ENCODE assay signal across 17 cellular contexts in the genomic region with DNA sequence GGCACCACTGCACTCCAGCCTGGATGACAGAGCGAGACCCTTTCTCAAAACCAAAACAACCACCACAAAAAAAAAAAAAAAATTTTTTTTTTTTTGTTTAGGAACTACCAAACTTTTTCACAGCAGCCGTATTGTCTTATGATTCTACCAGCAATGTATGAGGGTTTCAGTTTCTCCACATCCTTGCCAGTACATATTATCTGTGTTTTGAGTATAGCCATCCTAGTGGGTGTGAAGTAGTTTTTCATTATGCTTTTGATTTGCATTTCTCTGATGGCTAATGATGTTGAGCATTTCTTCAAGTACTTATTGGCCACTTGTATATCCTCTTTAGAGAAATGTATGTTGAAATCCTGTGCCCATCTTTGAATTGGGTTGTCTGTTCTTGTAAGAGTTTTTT. TPM values are rescaled to one million over a fixed set of nuclear protein-coding genes. Genes with fewer than 3 reads are reported as not detected.
DNase-seq lines count a peak whose midpoint lies in the region; ATAC-seq and FAIRE-seq lines count a peak whose summit lies in the region.
"Had no signal": no experiment of that assay in that cellular context is flagged by ENCODE, and none has a peak within 500 bp of the region (broad histone marks: within the 10 kb centered on the region; RNA-seq: fewer than 3 reads in every experiment).

No MANE protein-coding gene starts in this region.

- peak; percentile 51 for FAIRE-seq in GM18507 (lab: Jason Lieb, UNC)
- FAIRE-seq: A204.1 had no signal

- H3K4me3 Mint-ChIP-seq in activated naive CD4-positive, alpha-beta T cell treated with anti-CD3 and anti-CD28 coated beads for 36 hours: no peak overlapping the region
- no peak overlapping the region for H3K4me3 Mint-ChIP-seq in IgD-negative memory B cell
- no peak overlapping the region for H3K4me3 Mint-ChIP-seq in naive thymus-derived CD4-positive, alpha-beta T cell
- no peak overlapping the region for H3K4me3 Mint-ChIP-seq in activated CD4-positive, alpha-beta T cell treated with anti-CD3 and anti-CD28 coated beads for 36 hours

- H3K27me3 Mint-ChIP-seq in activated naive CD4-positive, alpha-beta T cell treated with anti-CD3 and anti-CD28 coated beads for 36 hours (ENCODE audit: low read depth): no peaks in the 10 kb centered on the region
- no peaks in the 10 kb centered on the region for H3K27me3 Mint-ChIP-seq in IgD-negative memory B cell
- H3K27me3 Mint-ChIP-seq in naive thymus-derived CD4-positive, alpha-beta T cell: no peaks in the 10 kb centered on the region
- H3K27me3 Mint-ChIP-seq in activated CD4-positive, alpha-beta T cell treated with anti-CD3 and anti-CD28 coated beads for 36 hours: no peaks in the 10 kb centered on the region

- no peak overlapping the region for H3K4me3 ChIP-seq in naive thymus-derived CD4-positive, alpha-beta T cell (ENCODE audit: low read length)

- no peak for ATAC-seq in naive thymus-derived CD4-positive, alpha-beta T cell
- ATAC-seq in activated CD4-positive, alpha-beta T cell treated with anti-CD3 and anti-CD28 coated beads for 36 hours: no peak

- DNase-seq in activated naive CD4-positive, alpha-beta T cell treated with anti-CD3 and anti-CD28 coated beads for 36 hours: no peak
- no peak for DNase-seq in activated naive CD4-positive, alpha-beta T cell treated with Interleukin-2 at 50 U/mL for 16 hours
- DNase-seq in GM18507 (ENCODE audit: extremely low spot score, insufficient read length, low read depth): no peak
- DNase-seq in naive thymus-derived CD4-positive, alpha-beta T cell: no peak
- DNase-seq in amniotic stem cell (lab: John Stamatoyannopoulos, UW): no peak
- no peak for DNase-seq in activated CD4-positive, alpha-beta T cell treated with anti-CD3 and anti-CD28 coated beads for 36 hours
- DNase-seq in activated CD4-positive, alpha-beta T cell treated with anti-CD3 and anti-CD28 coated beads for 4 hours: no peak
- DNase-seq: DMS79, GOT3, NCI-H1436, NCI-H1930, NCI-H226, NCI-H524, SHP77, SK-N-SH had no signal

- H3K4me1 ChIP-seq in naive thymus-derived CD4-positive, alpha-beta T cell (ENCODE audit: control insufficient read depth in 2 of 2, insufficient read depth in 2 of 2, low read length in 2 of 2): peaks cover 6 to 7% of the 10 kb centered on the region in 2 donors

- H3K36me3 ChIP-seq in naive thymus-derived CD4-positive, alpha-beta T cell (ENCODE audit: control insufficient read depth in 2 of 3, insufficient read depth in 3 of 3, low read length in 3 of 3): peaks cover 0 to 13% (median 4%) of the 10 kb centered on the region in 3 experiments

- intact Hi-C loops in activated naive CD4-positive, alpha-beta T cell treated with anti-CD3 and anti-CD28 coated beads for 36 hours (cut with micrococcal nuclease): no loop called here
- intact Hi-C loops in naive thymus-derived CD4-positive, alpha-beta T cell (cut with micrococcal nuclease): no loop called here
- intact Hi-C loops in activated CD4-positive, alpha-beta T cell treated with anti-CD3 and anti-CD28 coated beads for 36 hours (cut with DNase I, micrococcal nuclease): no loop called here

- H3K27ac Mint-ChIP-seq in activated naive CD4-positive, alpha-beta T cell treated with anti-CD3 and anti-CD28 coated beads for 36 hours: peak overlapping the region; percentile 61
- H3K27ac Mint-ChIP-seq in IgD-negative memory B cell: peak overlapping the region in 2 of 3 donors; percentile 39 to 46
- peak overlapping the region in 7 of 9 donors; percentile 18 to 77 (median 66) for H3K27ac Mint-ChIP-seq in naive thymus-derived CD4-positive, alpha-beta T cell
- H3K27ac Mint-ChIP-seq in activated CD4-positive, alpha-beta T cell treated with anti-CD3 and anti-CD28 coated beads for 36 hours: no peak overlapping the region

- no peaks in the 10 kb centered on the region for H3K27me3 ChIP-seq in naive thymus-derived CD4-positive, alpha-beta T cell (ENCODE audit: control insufficient read depth in 2 of 2, insufficient read depth in 2 of 2, low read length in 2 of 2)

- no peaks in the 10 kb centered on the region for H3K9me3 ChIP-seq in naive thymus-derived CD4-positive, alpha-beta T cell (ENCODE audit: control insufficient read depth in 2 of 3, low read length in 3 of 3)
- H3K9me3 ChIP-seq: SK-N-SH had no signal

- H3K36me3 Mint-ChIP-seq in activated naive CD4-positive, alpha-beta T cell treated with anti-CD3 and anti-CD28 coated beads for 36 hours (ENCODE audit: low read depth): peaks cover 15% of the 10 kb centered on the region
- H3K36me3 Mint-ChIP-seq in IgD-negative memory B cell: peaks cover 7% of the 10 kb centered on the region
- H3K36me3 Mint-ChIP-seq in naive thymus-derived CD4-positive, alpha-beta T cell: peaks cover 9 to 32% (median 19%) of the 10 kb centered on the region in 5 donors
- H3K36me3 Mint-ChIP-seq in activated CD4-positive, alpha-beta T cell treated with anti-CD3 and anti-CD28 coated beads for 36 hours (ENCODE audit: low read depth): peaks cover 17% of the 10 kb centered on the region

- POLR2A ChIA-PET in naive thymus-derived CD4-positive, alpha-beta T cell (lab: Charles Lee): interaction anchor here (0.6 to 1.0 kb wide), 2 partner anchors 13 to 14 kb away, joined by 5 to 7 read pairs; no protein-coding TSS in a partner anchor
- POLR2A ChIA-PET in activated CD4-positive, alpha-beta T cell treated with anti-CD3 and anti-CD28 coated beads for 36 hours (lab: Charles Lee): no interaction called here

- CTCF ChIA-PET in activated naive CD4-positive, alpha-beta T cell treated with anti-CD3 and anti-CD28 coated beads for 36 hours (lab: Charles Lee): interaction anchor here (0.6 to 1.3 kb wide), 3 partner anchors 17 to 78 kb away, joined by 3 to 4 read pairs (median 3); no protein-coding TSS in a partner anchor
- CTCF ChIA-PET in naive thymus-derived CD4-positive, alpha-beta T cell (lab: Charles Lee): interaction anchor here (0.6 to 0.7 kb wide), 2 partner anchors 19 to 51 kb away, joined by 3 to 4 read pairs; no protein-coding TSS in a partner anchor
- CTCF ChIA-PET in activated CD4-positive, alpha-beta T cell treated with anti-CD3 and anti-CD28 coated beads for 36 hours (lab: Charles Lee): no interaction called here

- H3K9me3 Mint-ChIP-seq in activated naive CD4-positive, alpha-beta T cell treated with anti-CD3 and anti-CD28 coated beads for 36 hours: no peaks in the 10 kb centered on the region
- H3K9me3 Mint-ChIP-seq in IgD-negative memory B cell: no peaks in the 10 kb centered on the region
- H3K9me3 Mint-ChIP-seq in naive thymus-derived CD4-positive, alpha-beta T cell: no peaks in the 10 kb centered on the region
- no peaks in the 10 kb centered on the region for H3K9me3 Mint-ChIP-seq in activated CD4-positive, alpha-beta T cell treated with anti-CD3 and anti-CD28 coated beads for 36 hours (ENCODE audit: low read depth)

- peaks cover 10% of the 10 kb centered on the region for H3K4me1 Mint-ChIP-seq in activated naive CD4-positive, alpha-beta T cell treated with anti-CD3 and anti-CD28 coated beads for 36 hours (ENCODE audit: low read depth)
- H3K4me1 Mint-ChIP-seq in IgD-negative memory B cell: no peaks in the 10 kb centered on the region
- H3K4me1 Mint-ChIP-seq in naive thymus-derived CD4-positive, alpha-beta T cell: peaks cover 3 to 27% (median 17%) of the 10 kb centered on the region in 7 donors
- H3K4me1 Mint-ChIP-seq in activated CD4-positive, alpha-beta T cell treated with anti-CD3 and anti-CD28 coated beads for 36 hours: peaks cover 9% of the 10 kb centered on the region

- no peak overlapping the region for H3K27ac ChIP-seq in naive thymus-derived CD4-positive, alpha-beta T cell (ENCODE audit: low read depth, low read length)

RNA-seq across cellular contexts. Expression of gene COX7A2L, which starts 51.7 kb away (rescaled TPM):
- 100 to 1,000 TPM; 150 to 152 TPM for total RNA-seq in activated naive CD4-positive, alpha-beta T cell treated with anti-CD3 and anti-CD28 coated beads for 36 hours
- 136 TPM for polyA plus RNA-seq in IgD-negative memory B cell
- 10 to 100 TPM; 57.3 to 87.7 (median 81.5) TPM for total RNA-seq in naive thymus-derived CD4-positive, alpha-beta T cell
- polyA plus RNA-seq in naive thymus-derived CD4-positive, alpha-beta T cell: 100 to 1,000 TPM; 137 to 204 TPM
- total RNA-seq in activated CD4-positive, alpha-beta T cell treated with anti-CD3 and anti-CD28 coated beads for 36 hours: 100 to 1,000 TPM; 103 TPM
